ENCODE assay signal across 12 cellular contexts in genomic region chr2:238428866-238429265, GRCh38. TPM values are rescaled to one million over a fixed set of nuclear protein-coding genes. Genes with fewer than 3 reads are reported as not detected.
DNase-seq lines count a peak whose midpoint lies in the region; ATAC-seq and TF ChIP-seq lines count a peak whose summit lies in the region.
"Had no signal": no experiment of that assay in that cellular context is flagged by ENCODE, and none has a peak within 500 bp of the region (broad histone marks: within the 10 kb centered on the region; RNA-seq: fewer than 3 reads in every experiment).

No MANE protein-coding gene starts in this region.

- no peak for TF ChIP-seq CTCF in epithelial cell of esophagus (IDR thresholded peaks at IDR 0.05; ENCODE audit: insufficient read depth, low read depth, low read length, missing control alignments)
- TF ChIP-seq CTCF in smooth muscle cell (IDR thresholded peaks at IDR 0.05; ENCODE audit: borderline replicate concordance, insufficient read depth, poor library complexity, severe bottlenecking), result no peak

- H3K27me3 Mint-ChIP-seq in activated T-cell treated with anti-CD3 and anti-CD28 coated beads, Interleukin-2, amount 50 U/mL, for 72 hours (ENCODE audit: low read depth), result no peaks in the 10 kb centered on the region
- no peaks in the 10 kb centered on the region for H3K27me3 Mint-ChIP-seq in T-cell

- no peak overlapping the region for H3K9ac ChIP-seq in smooth muscle cell (ENCODE audit: low read depth)

- H3K4me3 Mint-ChIP-seq in activated T-cell treated with anti-CD3 and anti-CD28 coated beads, Interleukin-2, amount 50 U/mL, for 72 hours, result peak overlapping the region; percentile 34 to 86
- H3K4me3 Mint-ChIP-seq in T-cell, result peak overlapping the region; percentile 44 to 88 (median 88)

- H3K4me3 ChIP-seq in epithelial cell of esophagus (ENCODE audit: low read length), result no peak overlapping the region
- no peak overlapping the region for H3K4me3 ChIP-seq in smooth muscle cell
- H3K4me3 ChIP-seq in H7 (ENCODE audit: insufficient read depth, low read depth, low read length), result no peak overlapping the region
- H3K4me3 ChIP-seq: skin epidermis had no signal

- POLR2A ChIA-PET in T-cell (lab: Charles Lee), result no interaction called here

- H3K36me3 Mint-ChIP-seq in activated T-cell treated with anti-CD3 and anti-CD28 coated beads, Interleukin-2, amount 50 U/mL, for 72 hours (ENCODE audit: insufficient read depth in 2 of 2), result peaks cover 10 to 11% of the 10 kb centered on the region in 2 donors
- peaks cover 26% of the 10 kb centered on the region for H3K36me3 Mint-ChIP-seq in T-cell

- no peak for DNase-seq in activated T-cell treated with anti-CD3 and anti-CD28 coated beads, Interleukin-2, amount 50 U/mL, for 72 hours
- no peak for DNase-seq in activated T-cell treated with anti-CD3 and anti-CD28 coated beads, Interleukin-2, amount 50 U/mL, for 48 hours
- DNase-seq in T-cell, result no peak
- peak; percentile 35 for DNase-seq in epithelial cell of esophagus (ENCODE audit: low read depth)
- no peak for DNase-seq in smooth muscle cell (lab: John Stamatoyannopoulos, UW; ENCODE audit: unreplicated experiment)
- no peak for DNase-seq in H7
- DNase-seq in kidney glomerular epithelial cell (lab: John Stamatoyannopoulos, UW), result no peak
- DNase-seq: GDM1, kidney, upper lobe of left lung had no signal

- H3K27ac ChIP-seq in smooth muscle cell (ENCODE audit: low read depth), result no peak overlapping the region
- H3K27ac ChIP-seq: upper lobe of left lung had no signal

- peaks cover 17% of the 10 kb centered on the region for H3K4me1 ChIP-seq in smooth muscle cell (ENCODE audit: low read depth)

- H3K27me3 ChIP-seq in smooth muscle cell (ENCODE audit: low read depth), result no peaks in the 10 kb centered on the region
- H3K27me3 ChIP-seq in H7 (ENCODE audit: control insufficient read depth, insufficient read depth, low read length), result no peaks in the 10 kb centered on the region
- H3K27me3 ChIP-seq: upper lobe of left lung had no signal

- H3K27ac Mint-ChIP-seq in activated T-cell treated with anti-CD3 and anti-CD28 coated beads, Interleukin-2, amount 50 U/mL, for 72 hours, result no peak overlapping the region
- peak overlapping the region in 1 of 2 donors; percentile 93 for H3K27ac Mint-ChIP-seq in T-cell

- H2AFZ ChIP-seq in smooth muscle cell (ENCODE audit: low read depth), result no peak overlapping the region

- peaks cover 0 to 2% of the 10 kb centered on the region in 2 donors for H3K9me3 Mint-ChIP-seq in activated T-cell treated with anti-CD3 and anti-CD28 coated beads, Interleukin-2, amount 50 U/mL, for 72 hours
- peaks cover 0 to 6% (median 0%) of the 10 kb centered on the region in 3 donors for H3K9me3 Mint-ChIP-seq in T-cell

- H3K9me3 ChIP-seq in smooth muscle cell (replicated peaks; ENCODE audit: low read depth), result no peaks in the 10 kb centered on the region
- H3K9me3 ChIP-seq: upper lobe of left lung had no signal

- H3K79me2 ChIP-seq in smooth muscle cell (ENCODE audit: low read depth), result peaks cover 67% of the 10 kb centered on the region

- WGBS in smooth muscle cell (ENCODE audit: low lambda C conversion rate), result 90% methylated on average over 8 of the region's 8 CpGs

- H3K4me1 Mint-ChIP-seq in activated T-cell treated with anti-CD3 and anti-CD28 coated beads, Interleukin-2, amount 50 U/mL, for 72 hours (ENCODE audit: low read depth), result peaks cover 43% of the 10 kb centered on the region
- peaks cover 61 to 72% (median 61%) of the 10 kb centered on the region in 3 donors for H3K4me1 Mint-ChIP-seq in T-cell

- H3F3A ChIP-seq in smooth muscle cell (ENCODE audit: low read depth), result no peaks in the 10 kb centered on the region

- peak overlapping the region; percentile 99 for H3K4me2 ChIP-seq in smooth muscle cell

- no peak for ATAC-seq in activated T-cell treated with anti-CD3 and anti-CD28 coated beads, Interleukin-2, amount 50 U/mL, for 72 hours (replicated peaks in 1 of 2)
- no peak for ATAC-seq in T-cell (replicated peaks in 1 of 4)
- no peak for ATAC-seq in activated CD4-positive, CD25-positive, alpha-beta regulatory T cell treated with anti-CD3 and anti-CD28 coated beads, Interleukin-2, amount 50 U/mL, for 24 hours

- H3K36me3 ChIP-seq in smooth muscle cell (ENCODE audit: low read depth) (no peaks in the 10 kb centered on the region), H7 (replicated peaks; ENCODE audit: control insufficient read depth, insufficient read depth, low read length) (peaks cover 9% of the 10 kb centered on the region)

- CTCF ChIA-PET in T-cell (lab: Charles Lee), result no interaction called here

- peaks cover 32% of the 10 kb centered on the region for H4K20me1 ChIP-seq in smooth muscle cell (ENCODE audit: low read depth)

RNA-seq across cellular contexts. Expression of gene ASB1, which starts 2.1 kb away (rescaled TPM):
- 10 to 100 TPM; 49.2 to 52.3 TPM for total RNA-seq in activated T-cell treated with anti-CD3 and anti-CD28 coated beads, Interleukin-2, amount 50 U/mL, for 72 hours
- total RNA-seq in T-cell, result 10 to 100 TPM; 28.6 to 44.1 (median 42.3) TPM
- 10.9 and 24.8 TPM in 2 replicates for total RNA-seq in smooth muscle cell
- polyA plus RNA-seq in smooth muscle cell, result 27.3 and 37.5 TPM in 2 replicates
- 23.2 and 26.5 TPM in 2 replicates for total RNA-seq in H7 (2014; rRNA removed; shearing (Covaris generic))
